Comparison of ENCODE assay signal across 8 cellular contexts in genomic region chr21:44184862-44185261, GRCh38. TPM values are rescaled to one million over a fixed set of nuclear protein-coding genes. Genes with fewer than 3 reads are reported as not detected.
DNase-seq lines count a peak whose midpoint lies in the region; ATAC-seq, FAIRE-seq and TF ChIP-seq lines count a peak whose summit lies in the region.
"Not testable (repeated sequence)": the region's sequence is repeated elsewhere in the genome, so short reads cannot be mapped to it uniquely, and the experiment has no call there.

No MANE protein-coding gene starts in this region.

- not testable (repeated sequence) for BruUV-seq in endothelial cell of umbilical vein (replicated peaks; lab: Mats Ljungman, UMichigan)

- no CpG with 5 or more reads among the region's 7 CpGs for WGBS in pancreas, 2 donors

- ATAC-seq in activated T-helper 17 cell treated with anti-CD3 and anti-CD28 coated beads, Interleukin-2, amount 50 U/mL, for 72 hours (replicated peaks): peak; percentile 80
- ATAC-seq in Right ventricle myocardium superior (ENCODE audit: poor library complexity): peak; percentile 44
- ATAC-seq in left ventricle myocardium superior: peak; percentile 61
- peak; percentile 29 for ATAC-seq in memory B cell (ENCODE audit: low read depth)
- peak in 3 of 4 donors; percentile 50 to 84 (median 70) for ATAC-seq in pancreas

- H3K4me1 ChIP-seq in endothelial cell of umbilical vein (ENCODE audit: control insufficient read depth, extremely low read depth, insufficient read depth, low read length); pancreas: not testable (repeated sequence)

- H3K4me3 Mint-ChIP-seq in activated T-helper 17 cell treated with anti-CD3 and anti-CD28 coated beads, Interleukin-2, amount 50 U/mL, for 72 hours; memory B cell: not testable (repeated sequence)

- not testable (repeated sequence) for H3K27me3 Mint-ChIP-seq in activated T-helper 17 cell treated with anti-CD3 and anti-CD28 coated beads, Interleukin-2, amount 50 U/mL, for 72 hours; memory B cell

- POLR2A ChIA-PET in endothelial cell of umbilical vein (lab: Charles Lee): not testable (repeated sequence)

- H4K20me1 ChIP-seq in endothelial cell of umbilical vein (replicated peaks; ENCODE audit: control insufficient read depth, extremely low read depth, insufficient read depth, low read length): not testable (repeated sequence)

- H3K36me3 Mint-ChIP-seq in activated T-helper 17 cell treated with anti-CD3 and anti-CD28 coated beads, Interleukin-2, amount 50 U/mL, for 72 hours (ENCODE audit: low read depth); memory B cell: not testable (repeated sequence)

- dilution Hi-C loops in endothelial cell of umbilical vein (cut with MboI; ENCODE audit: extremely low pct_ligation_motif_present, low sequenced_read_pairs): not testable (repeated sequence)

- H3K27ac Mint-ChIP-seq in activated T-helper 17 cell treated with anti-CD3 and anti-CD28 coated beads, Interleukin-2, amount 50 U/mL, for 72 hours; memory B cell: not testable (repeated sequence)

- H3K9ac ChIP-seq in endothelial cell of umbilical vein (replicated peaks; ENCODE audit: extremely low read depth, insufficient read depth, low read length): not testable (repeated sequence)

- intact Hi-C loops in endothelial cell of umbilical vein (cut with micrococcal nuclease); Right ventricle myocardium superior (cut with DNase I); left ventricle myocardium superior (cut with micrococcal nuclease); pancreas (cut with DNase I): not testable (repeated sequence)

- not testable (repeated sequence) for H2AFZ ChIP-seq in endothelial cell of umbilical vein (ENCODE audit: low read depth, low read length)

- not testable (repeated sequence) for H3K27ac ChIP-seq in endothelial cell of umbilical vein (ENCODE audit: insufficient read depth, low read depth, low read length); pancreas

- H3K9me1 ChIP-seq in endothelial cell of umbilical vein (replicated peaks; ENCODE audit: control insufficient read depth, extremely low read depth, insufficient read depth, low read length): not testable (repeated sequence)

- TF ChIP-seq CTCF in endothelial cell of umbilical vein (IDR thresholded peaks at IDR 0.05; ENCODE audit: extremely low read depth in 1 of 2, insufficient read depth in 1 of 2, low read depth in 1 of 2, low read length in 2 of 2); pancreas (IDR thresholded peaks at IDR 0.05): not testable (repeated sequence)

- TF ChIP-seq POLR2A in GM12891 (IDR thresholded peaks at IDR 0.05; ENCODE audit: low read depth, low read length); endothelial cell of umbilical vein (IDR thresholded peaks at IDR 0.05; ENCODE audit: low read depth, low read length): not testable (repeated sequence)

- not testable (repeated sequence) for DNase-seq in GM12891 (ENCODE audit: insufficient read length, low spot score); RCC 7860 (ENCODE audit: low spot score); endothelial cell of umbilical vein (ENCODE audit: low read depth, low spot score); Right ventricle myocardium superior; left ventricle myocardium superior; memory B cell (ENCODE audit: low spot score in 2 of 2); pancreas

- not testable (repeated sequence) for H3K79me2 ChIP-seq in endothelial cell of umbilical vein (ENCODE audit: control insufficient read depth, insufficient read depth, low read length)

- H3K36me3 ChIP-seq in endothelial cell of umbilical vein (ENCODE audit: control insufficient read depth in 2 of 2, extremely low read depth in 1 of 2, insufficient read depth in 2 of 2, low read length in 2 of 2); pancreas: not testable (repeated sequence)

- CTCF ChIA-PET in endothelial cell of umbilical vein (lab: Charles Lee): not testable (repeated sequence)

- FAIRE-seq in GM12891 (lab: Jason Lieb, UNC) (peak; percentile 16), RCC 7860 (lab: Jason Lieb, UNC) (peak; percentile 93), endothelial cell of umbilical vein (lab: Jason Lieb, UNC) (peak; percentile 84)
- not testable (repeated sequence) for FAIRE-seq in pancreas (lab: Jason Lieb, UNC)

- not testable (repeated sequence) for H3K4me1 Mint-ChIP-seq in activated T-helper 17 cell treated with anti-CD3 and anti-CD28 coated beads, Interleukin-2, amount 50 U/mL, for 72 hours; memory B cell

- not testable (repeated sequence) for H3K4me3 ChIP-seq in endothelial cell of umbilical vein (replicated peaks in 1 of 3; ENCODE audit: insufficient read depth in 1 of 3, low read depth in 1 of 3, low read length in 3 of 3); pancreas

- H3K9me3 Mint-ChIP-seq in activated T-helper 17 cell treated with anti-CD3 and anti-CD28 coated beads, Interleukin-2, amount 50 U/mL, for 72 hours; memory B cell: not testable (repeated sequence)

- H3K9me3 ChIP-seq in endothelial cell of umbilical vein (replicated peaks; ENCODE audit: control insufficient read depth, insufficient read depth, low read length); pancreas: not testable (repeated sequence)

- not testable (repeated sequence) for H3K4me2 ChIP-seq in endothelial cell of umbilical vein (ENCODE audit: insufficient read depth, low read length)

- not testable (repeated sequence) for H3K27me3 ChIP-seq in endothelial cell of umbilical vein (ENCODE audit: control insufficient read depth in 2 of 2, insufficient read depth in 2 of 2, low read length in 2 of 2); pancreas

RNA-seq across cellular contexts. Expression of gene GATD3, which starts 51.4 kb away (rescaled TPM):
- polyA plus RNA-seq in GM12891 (2012; ENCODE audit: low read depth, missing spikeins): 20.6 TPM
- total RNA-seq in activated T-helper 17 cell treated with anti-CD3 and anti-CD28 coated beads, Interleukin-2, amount 50 U/mL, for 72 hours: 10 to 100 TPM; 65.6 to 77.0 TPM
- total RNA-seq in endothelial cell of umbilical vein: 7.6 and 43.2 TPM in 2 replicates
- 16.3 and 22.3 TPM in 2 replicates for polyA plus RNA-seq in endothelial cell of umbilical vein
- polyA plus RNA-seq in endothelial cell of umbilical vein (2011; cell fraction: cytosol; rRNA removed): 11.8 and 16.1 TPM in 2 replicates
- polyA plus RNA-seq in endothelial cell of umbilical vein (2011; cell fraction: nucleus; rRNA removed): 48.9 and 62.3 TPM in 2 replicates
- polyA plus RNA-seq in endothelial cell of umbilical vein (2012): 27.0 and 43.5 TPM in 2 replicates
- 6.8 and 25.7 TPM in 2 replicates for polyA minus RNA-seq in endothelial cell of umbilical vein
- 17.3 TPM for polyA minus RNA-seq in endothelial cell of umbilical vein (2011; cell fraction: cytosol; rRNA and poly(A)+ RNA removed)
- 11.1 and 15.4 TPM in 2 replicates for polyA minus RNA-seq in endothelial cell of umbilical vein (2011; cell fraction: nucleus; rRNA and poly(A)+ RNA removed)
- 146 TPM for total RNA-seq in Right ventricle myocardium superior
- 141 TPM for total RNA-seq in left ventricle myocardium superior
- total RNA-seq in pancreas: 10 to 100 TPM in 1 of 6 donors, 1 to 10 TPM in 5; 4.2 to 10.0 (median 5.9) TPM
- 1 to 10 TPM; 4.6 to 6.0 TPM for polyA plus RNA-seq in pancreas

RNA-seq across cellular contexts. Expression of gene ICOSLG, which starts 55.9 kb away (rescaled TPM):
- 14.7 TPM for polyA plus RNA-seq in GM12891 (2012; ENCODE audit: low read depth, missing spikeins)
- 1 to 10 TPM; 2.0 to 6.4 TPM for total RNA-seq in activated T-helper 17 cell treated with anti-CD3 and anti-CD28 coated beads, Interleukin-2, amount 50 U/mL, for 72 hours
- 2.9 and 3.4 TPM in 2 replicates for total RNA-seq in endothelial cell of umbilical vein
- 0.91 and 1.7 TPM in 2 replicates for polyA plus RNA-seq in endothelial cell of umbilical vein
- 1.3 and 1.9 TPM in 2 replicates for polyA plus RNA-seq in endothelial cell of umbilical vein (2011; cell fraction: cytosol; rRNA removed)
- polyA plus RNA-seq in endothelial cell of umbilical vein (2011; cell fraction: nucleus; rRNA removed): 2.0 and 2.2 TPM in 2 replicates
- polyA plus RNA-seq in endothelial cell of umbilical vein (2012): 2.1 and 6.6 TPM in 2 replicates
- 1.3 and 2.2 TPM in 2 replicates for polyA minus RNA-seq in endothelial cell of umbilical vein
- 1.4 TPM for polyA minus RNA-seq in endothelial cell of umbilical vein (2011; cell fraction: cytosol; rRNA and poly(A)+ RNA removed)
- polyA minus RNA-seq in endothelial cell of umbilical vein (2011; cell fraction: nucleus; rRNA and poly(A)+ RNA removed): 1.2 and 2.4 TPM in 2 replicates
- 4.3 TPM for total RNA-seq in Right ventricle myocardium superior
- total RNA-seq in left ventricle myocardium superior: 4.4 TPM
- 1 to 10 TPM in 3 of 6 donors, under 1 TPM in 3; 0.46 to 2.7 (median 0.99) TPM for total RNA-seq in pancreas
- under 1 TPM; 0.72 to 0.87 TPM for polyA plus RNA-seq in pancreas

Comparison
In these comparisons a context has a peak if more than half of its experiments do, and no peak if none do; other contexts are left out.
1. ATAC-seq: peak in every context shown above with its lines; median percentile 80 in activated T-helper 17 cell treated with anti-CD3 and anti-CD28 coated beads, Interleukin-2, amount 50 U/mL, for 72 hours; 70 in pancreas; 61 in left ventricle myocardium superior; 44 in Right ventricle myocardium superior; 29 in memory B cell.